Comparison of ENCODE assay signal across 15 cellular contexts in genomic region chr18:22493255-22493654, GRCh38.
"Had no signal": no experiment of that assay in that cellular context is flagged by ENCODE, and none has a peak within 500 bp of the region (broad histone marks: within the 10 kb centered on the region; RNA-seq: fewer than 3 reads in every experiment).

No MANE protein-coding gene starts in this region.

- H3K4me1 Mint-ChIP-seq: activated CD4-positive, alpha-beta memory T cell treated with anti-CD3 and anti-CD28 coated beads, Interleukin-2, amount 10 ng/mL, durations not matched to agents 7 days and 5 days; activated CD4-positive, alpha-beta T cell treated with anti-CD3 and anti-CD28 coated beads for 36 hours; activated naive CD8-positive, alpha-beta T cell treated with anti-CD3 and anti-CD28 coated beads for 36 hours; stimulated activated effector memory CD8-positive, alpha-beta T cell treated with anti-CD3 and anti-CD28 coated beads, Interleukin-12 subunit alpha, Interleukin-12 subunit beta, amount 100 ng/mL, for 72 hours had no signal

- H3K9me3 ChIP-seq: breast epithelium had no signal

- H3K36me3 Mint-ChIP-seq: activated naive CD8-positive, alpha-beta T cell treated with anti-CD3 and anti-CD28 coated beads for 36 hours; stimulated activated effector memory CD8-positive, alpha-beta T cell treated with anti-CD3 and anti-CD28 coated beads, Interleukin-12 subunit alpha, Interleukin-12 subunit beta, amount 100 ng/mL, for 72 hours had no signal

- H3K4me3 Mint-ChIP-seq: activated CD4-positive, alpha-beta memory T cell treated with anti-CD3 and anti-CD28 coated beads, Interleukin-2, amount 10 ng/mL, durations not matched to agents 7 days and 5 days; activated CD4-positive, alpha-beta T cell treated with anti-CD3 and anti-CD28 coated beads for 36 hours; activated naive CD8-positive, alpha-beta T cell treated with anti-CD3 and anti-CD28 coated beads for 36 hours; stimulated activated effector memory CD8-positive, alpha-beta T cell treated with anti-CD3 and anti-CD28 coated beads, Interleukin-12 subunit alpha, Interleukin-12 subunit beta, amount 100 ng/mL, for 72 hours had no signal

- H3K4me1 ChIP-seq: breast epithelium had no signal

- ATAC-seq: activated CD4-positive, alpha-beta T cell treated with anti-CD3 and anti-CD28 coated beads for 36 hours; esophagus mucosa; left colon; stimulated activated effector memory CD8-positive, alpha-beta T cell treated with anti-CD3 and anti-CD28 coated beads, Interleukin-12 subunit alpha, Interleukin-12 subunit beta, amount 100 ng/mL, for 72 hours had no signal

- H3K27ac Mint-ChIP-seq: activated CD4-positive, alpha-beta memory T cell treated with anti-CD3 and anti-CD28 coated beads, Interleukin-2, amount 10 ng/mL, durations not matched to agents 7 days and 5 days; activated CD4-positive, alpha-beta T cell treated with anti-CD3 and anti-CD28 coated beads for 36 hours; activated naive CD8-positive, alpha-beta T cell treated with anti-CD3 and anti-CD28 coated beads for 36 hours; stimulated activated effector memory CD8-positive, alpha-beta T cell treated with anti-CD3 and anti-CD28 coated beads, Interleukin-12 subunit alpha, Interleukin-12 subunit beta, amount 100 ng/mL, for 72 hours had no signal

- H3K27me3 Mint-ChIP-seq: activated CD4-positive, alpha-beta memory T cell treated with anti-CD3 and anti-CD28 coated beads, Interleukin-2, amount 10 ng/mL, durations not matched to agents 7 days and 5 days had no signal

- H3K36me3 ChIP-seq: breast epithelium, tibial nerve had no signal

- DNase-seq: activated CD4-positive, alpha-beta memory T cell treated with anti-CD3 and anti-CD28 coated beads, Interleukin-2, amount 10 ng/mL, durations not matched to agents 7 days and 5 days; activated CD4-positive, alpha-beta T cell treated with anti-CD3 and anti-CD28 coated beads for 36 hours; activated gamma-delta T cell treated with Interleukin-2 at 50 U/mL for 16 hours; activated naive CD8-positive, alpha-beta T cell treated with anti-CD3 and anti-CD28 coated beads for 36 hours; activated T-cell treated with anti-CD3 and anti-CD28 coated beads, Interleukin-2, amount 50 U/mL, for 48 hours; anterior cingulate cortex; dorsolateral prefrontal cortex; glutamatergic neuron; left colon; mesenchymal stem cell; T-helper 9 cell had no signal

- H3K4me3 ChIP-seq: breast epithelium, dorsolateral prefrontal cortex, tibial nerve had no signal

- H3K27ac ChIP-seq: breast epithelium, dorsolateral prefrontal cortex, tibial nerve had no signal

- H3K27me3 ChIP-seq: breast epithelium, tibial nerve had no signal
